10 cellular contexts compared by ENCODE assay signal in genomic region chr12:64218597-64218996, GRCh38. TPM values are rescaled to one million over a fixed set of nuclear protein-coding genes. Genes with fewer than 3 reads are reported as not detected.
DNase-seq lines count a peak whose midpoint lies in the region; ATAC-seq, FAIRE-seq and TF ChIP-seq lines count a peak whose summit lies in the region.
"Had no signal": no experiment of that assay in that cellular context is flagged by ENCODE, and none has a peak within 500 bp of the region (broad histone marks: within the 10 kb centered on the region; RNA-seq: fewer than 3 reads in every experiment).

No MANE protein-coding gene starts in this region.

- H3K9ac ChIP-seq in smooth muscle cell (ENCODE audit: low read depth), result no peak overlapping the region

- 80% methylated on average over 5 of the region's 5 CpGs for WGBS in smooth muscle cell (ENCODE audit: low lambda C conversion rate)

- ATAC-seq in T-helper 17 cell, result no peak

- no peaks in the 10 kb centered on the region for H3F3A ChIP-seq in smooth muscle cell (ENCODE audit: low read depth)

- no peaks in the 10 kb centered on the region for H3K79me2 ChIP-seq in smooth muscle cell (ENCODE audit: low read depth)

- peak overlapping the region; percentile 24 to 80 (median 70) for H3K4me3 Mint-ChIP-seq in CD8-positive, alpha-beta memory T cell
- H3K4me3 Mint-ChIP-seq in T-helper 17 cell (peak overlapping the region; percentile 72), immature natural killer cell (peak overlapping the region; percentile 53 to 78 (median 74))

- no peaks in the 10 kb centered on the region for H3K27me3 ChIP-seq in CD8-positive, alpha-beta memory T cell (ENCODE audit: insufficient read depth, low read length, poor library complexity, severe bottlenecking)
- no peaks in the 10 kb centered on the region for H3K27me3 ChIP-seq in smooth muscle cell (ENCODE audit: low read depth)

- H3K27ac Mint-ChIP-seq in CD8-positive, alpha-beta memory T cell, result peak overlapping the region; percentile 5 to 92 (median 73)
- H3K27ac Mint-ChIP-seq in T-helper 17 cell (peak overlapping the region; percentile 83), immature natural killer cell (peak overlapping the region; percentile 12 to 93 (median 64))

- H3K36me3 Mint-ChIP-seq in CD8-positive, alpha-beta memory T cell, result peaks cover 0 to 25% (median 8%) of the 10 kb centered on the region in 3 donors
- H3K36me3 Mint-ChIP-seq in T-helper 17 cell (ENCODE audit: low read depth) (peaks cover 8% of the 10 kb centered on the region), immature natural killer cell (peaks cover 5 to 9% (median 7%) of the 10 kb centered on the region in 3 donors)

- TF ChIP-seq CTCF in smooth muscle cell (IDR thresholded peaks at IDR 0.05; ENCODE audit: borderline replicate concordance, insufficient read depth, poor library complexity, severe bottlenecking), result no peak

- no peak overlapping the region for H3K4me3 ChIP-seq in CD8-positive, alpha-beta memory T cell (ENCODE audit: low read length)
- H3K4me3 ChIP-seq in smooth muscle cell, result no peak overlapping the region

- H3K4me2 ChIP-seq in smooth muscle cell, result no peak overlapping the region

- POLR2A ChIA-PET in CD8-positive, alpha-beta memory T cell (lab: Charles Lee), result interaction anchor here (0.6 kb wide), 1 partner anchor 368 kb away, joined by 3 read pairs; no protein-coding TSS in a partner anchor

- CTCF ChIA-PET in CD8-positive, alpha-beta memory T cell (lab: Charles Lee), result interaction anchor here (0.7 to 0.8 kb wide), 2 partner anchors 15 to 23 kb away, joined by 3 read pairs; no protein-coding TSS in a partner anchor

- DNase-seq in CD8-positive, alpha-beta memory T cell, result no peak
- DNase-seq in GM19239 (ENCODE audit: insufficient read length, low spot score) (peak; percentile 7), T-helper 17 cell (no peak), immature natural killer cell (no peak), superior temporal gyrus (ENCODE audit: extremely low spot score) (no peak), NCI-H1092 treated with DMSO at 0.1 percent for 48 hours (lab: John Stamatoyannopoulos, UW) (no peak), midbrain (lab: John Stamatoyannopoulos, UW) (no peak), smooth muscle cell (lab: John Stamatoyannopoulos, UW; ENCODE audit: unreplicated experiment) (no peak)
- DNase-seq: activated effector memory CD4-positive, alpha-beta T cell treated with Interleukin-2 at 50 U/mL for 16 hours; cerebellar nuclear complex had no signal

- no peaks in the 10 kb centered on the region for H4K20me1 ChIP-seq in smooth muscle cell (ENCODE audit: low read depth)

- no peak for FAIRE-seq in GM19239 (lab: Jason Lieb, UNC)

- H3K4me1 Mint-ChIP-seq in CD8-positive, alpha-beta memory T cell, result peaks cover 28 to 50% (median 48%) of the 10 kb centered on the region in 3 donors
- H3K4me1 Mint-ChIP-seq in T-helper 17 cell, result peaks cover 31% of the 10 kb centered on the region
- H3K4me1 Mint-ChIP-seq in immature natural killer cell, result peaks cover 24 to 48% of the 10 kb centered on the region in 2 donors

- peaks cover 14% of the 10 kb centered on the region for H3K4me1 ChIP-seq in CD8-positive, alpha-beta memory T cell (ENCODE audit: insufficient read depth, low read length)
- peaks cover 5% of the 10 kb centered on the region for H3K4me1 ChIP-seq in smooth muscle cell (ENCODE audit: low read depth)

- no peak overlapping the region for H2AFZ ChIP-seq in smooth muscle cell (ENCODE audit: low read depth)

- H3K9me3 Mint-ChIP-seq in CD8-positive, alpha-beta memory T cell, result no peaks in the 10 kb centered on the region
- no peaks in the 10 kb centered on the region for H3K9me3 Mint-ChIP-seq in immature natural killer cell

- H3K9me3 ChIP-seq in CD8-positive, alpha-beta memory T cell (ENCODE audit: low read length), result no peaks in the 10 kb centered on the region
- no peaks in the 10 kb centered on the region for H3K9me3 ChIP-seq in T-helper 17 cell (ENCODE audit: control insufficient read depth, low read length, poor library complexity, severe bottlenecking)
- H3K9me3 ChIP-seq in smooth muscle cell (replicated peaks; ENCODE audit: low read depth), result no peaks in the 10 kb centered on the region

- peaks cover 0 to 7% of the 10 kb centered on the region in 2 donors for H3K27me3 Mint-ChIP-seq in CD8-positive, alpha-beta memory T cell
- H3K27me3 Mint-ChIP-seq in T-helper 17 cell (no peaks in the 10 kb centered on the region), immature natural killer cell (ENCODE audit: low read depth in 3 of 3) (peaks cover 5 to 18% (median 8%) of the 10 kb centered on the region in 3 donors)

- no peak overlapping the region for H3K27ac ChIP-seq in CD8-positive, alpha-beta memory T cell (ENCODE audit: low read depth, low read length)
- H3K27ac ChIP-seq in smooth muscle cell (ENCODE audit: low read depth), result no peak overlapping the region

- no peaks in the 10 kb centered on the region for H3K36me3 ChIP-seq in CD8-positive, alpha-beta memory T cell (ENCODE audit: insufficient read depth, low read length)
- no peaks in the 10 kb centered on the region for H3K36me3 ChIP-seq in smooth muscle cell (ENCODE audit: low read depth)

RNA-seq across cellular contexts. Expression of gene KICS2, which starts 3.5 kb away (rescaled TPM):
- 10 to 100 TPM; 14.2 to 15.7 TPM for total RNA-seq in CD8-positive, alpha-beta memory T cell
- polyA plus RNA-seq in CD8-positive, alpha-beta memory T cell, result 7.6 TPM
- 10 to 100 TPM; 18.0 to 19.7 TPM for total RNA-seq in T-helper 17 cell
- polyA plus RNA-seq in immature natural killer cell, result 10 to 100 TPM in 1 of 3 donors, 1 to 10 TPM in 2; 4.4 to 11.3 (median 6.4) TPM
- 3.6 and 6.6 TPM in 2 replicates for total RNA-seq in smooth muscle cell
- polyA plus RNA-seq in smooth muscle cell, result 0.84 and 1.1 TPM in 2 replicates
